ENCODE assay signal across 1 cellular context in genomic region chr6:96613291-96613999, GRCh38.
TF ChIP-seq lines count a peak whose summit lies in the region.

No MANE protein-coding gene starts in this region.

TF ChIP-seq in GM23338, 12 proteins besides CTCF, POLR2A, EP300 and RAD21 (continued from another document):
- TF ChIP-seq ZNF462 (CRISPR knock-in tag; IDR thresholded peaks at IDR 0.05) (no peak), JUNB (IDR thresholded peaks at IDR 0.05; ENCODE audit: unreplicated experiment) (no peak), REST (IDR thresholded peaks at IDR 0.05; ENCODE audit: unreplicated experiment) (no peak)
